ENCODE assay signal across 9 cellular contexts in genomic region chr22:38240734-38241252, GRCh38. TPM values are rescaled to one million over a fixed set of nuclear protein-coding genes. Genes with fewer than 3 reads are reported as not detected.
A peak's percentile ranks its signal among the peaks of the same experiment; 100 is the strongest.
DNase-seq lines count a peak whose midpoint lies in the region; TF ChIP-seq lines count a peak whose summit lies in the region.
"Had no signal": no experiment of that assay in that cellular context is flagged by ENCODE, and none has a peak within 500 bp of the region (broad histone marks: within the 10 kb centered on the region; RNA-seq: fewer than 3 reads in every experiment).

No MANE protein-coding gene starts in this region.

- H3K9me3 ChIP-seq in adipocyte (ENCODE audit: control insufficient read depth, low read length) (no peaks in the 10 kb centered on the region), stomach (no peaks in the 10 kb centered on the region)
- H3K9me3 ChIP-seq: BLaER1 had no signal

- no peaks in the 10 kb centered on the region for H3K27me3 ChIP-seq in adipocyte (replicated peaks; ENCODE audit: control insufficient read depth, insufficient read depth, low read length)
- no peaks in the 10 kb centered on the region for H3K27me3 ChIP-seq in stomach
- H3K27me3 ChIP-seq: BLaER1 had no signal

- H3K9ac ChIP-seq in adipocyte (ENCODE audit: low read length) = peak overlapping the region; percentile 77
- H3K9ac ChIP-seq: BLaER1 had no signal

- TF ChIP-seq EP300 in stomach (IDR thresholded peaks at IDR 0.05) = no peak

- 13 to 44% (median 35%) methylated on average over 6 of the region's 6 CpGs for whole genome bisulfite sequencing in stomach, 5 donors

- H3K4me3 ChIP-seq in adipocyte (ENCODE audit: low read length) = no peak overlapping the region
- no peak overlapping the region for H3K4me3 ChIP-seq in stomach
- H3K4me3 ChIP-seq: BLaER1 had no signal

- POLR2A ChIA-PET in HEK293T (lab: Yijun Ruan, JAX) = no interaction called here

- peak overlapping the region; percentile 19 to 82 (median 79) for H3K27ac ChIP-seq in stomach
- H3K27ac ChIP-seq: BLaER1 had no signal

- CTCF ChIA-PET in HEK293T (lab: Yijun Ruan, JAX) = no interaction called here

- no peak for TF ChIP-seq CTCF in stomach (IDR thresholded peaks at IDR 0.05)

- H3K4me1 ChIP-seq in adipocyte (ENCODE audit: control insufficient read depth, insufficient read depth, low read length) (peaks cover 61% of the 10 kb centered on the region), stomach (peaks cover 58 to 85% (median 69%) of the 10 kb centered on the region in 4 donors)

- DNase-seq in NCI-H2029 treated with DMSO at 0.1 percent for 48 hours (lab: John Stamatoyannopoulos, UW) (peak; percentile 7), NCI-H2029 (lab: John Stamatoyannopoulos, UW) (no peak), adipocyte (ENCODE audit: low read depth) (peak; percentile 79), iPS DF 4.7 (ENCODE audit: extremely low read depth, low spot score) (peak; percentile 69), stomach (peak; percentile 71), HEK293T (ENCODE audit: extremely low spot score) (no peak), middle frontal gyrus (ENCODE audit: extremely low spot score, low spot score) (no peak)
- no peak for DNase-seq in activated CD4-positive, alpha-beta T cell treated with anti-CD3 and anti-CD28 coated beads for 1 hour

- no peak for TF ChIP-seq POLR2A in stomach (IDR thresholded peaks at IDR 0.05)

- H3K36me3 ChIP-seq in adipocyte (ENCODE audit: control insufficient read depth, insufficient read depth, low read length, severe bottlenecking) (peaks cover 26% of the 10 kb centered on the region), stomach (peaks cover 24 to 50% (median 32%) of the 10 kb centered on the region in 4 donors)

- intact Hi-C loops in stomach (cut with DNase I; ENCODE audit: low total_unique reads) = no loop called here

TF ChIP-seq in HEK293T, 16 proteins besides CTCF, POLR2A, EP300 and RAD21:
- TF ChIP-seq FOXA1 (IDR thresholded peaks at IDR 0.05) = no peak
- TF ChIP-seq ARNT (IDR thresholded peaks at IDR 0.05) = no peak
- no peak for TF ChIP-seq TARDBP (IDR thresholded peaks at IDR 0.05)
- no peak for TF ChIP-seq ELF4 (IDR thresholded peaks at IDR 0.05)
- no peak for TF ChIP-seq FOXM1 (IDR thresholded peaks at IDR 0.05; ENCODE audit: borderline replicate concordance)
- TF ChIP-seq CTBP1 (IDR thresholded peaks at IDR 0.05; ENCODE audit: borderline replicate concordance) = no peak
- no peak for TF ChIP-seq L3MBTL2 (conservative IDR thresholded peaks at IDR 0.05)
- TF ChIP-seq BHLHE40 (IDR thresholded peaks at IDR 0.05; ENCODE audit: borderline replicate concordance) = no peak
- TF ChIP-seq SP1 (IDR thresholded peaks at IDR 0.05) = no peak
- no peak for TF ChIP-seq HDGF (IDR thresholded peaks at IDR 0.05; ENCODE audit: borderline replicate concordance)
- TF ChIP-seq ZNF384 (IDR thresholded peaks at IDR 0.05) = no peak

RNA-seq across cellular contexts. Expression of gene TMEM184B, which starts 32.0 kb away (rescaled TPM):
- 100 to 1,000 TPM in 1 of 5 donors, 10 to 100 TPM in 4; 27.0 to 110 (median 75.9) TPM for total RNA-seq in stomach
- polyA plus RNA-seq in stomach = 10 to 100 TPM in 2 of 3 donors, 1 to 10 TPM in 1; 10.0 to 13.8 (median 10.8) TPM

RNA-seq across cellular contexts. Expression of gene MAFF, which starts 39.0 kb away (rescaled TPM):
- 100 to 1,000 TPM in 2 of 5 donors, 10 to 100 TPM in 1, 1 to 10 TPM in 1, under 1 TPM in 1; 0.58 to 130 (median 58.9) TPM for total RNA-seq in stomach
- polyA plus RNA-seq in stomach = 10 to 100 TPM; 16.0 to 65.7 (median 35.7) TPM

RNA-seq across cellular contexts. Expression of gene PLA2G6, which starts 59.2 kb away (rescaled TPM):
- total RNA-seq in stomach = 10 to 100 TPM; 24.0 to 68.3 (median 30.0) TPM
- 10 to 100 TPM in 2 of 3 donors, 1 to 10 TPM in 1; 6.0 to 24.8 (median 11.8) TPM for polyA plus RNA-seq in stomach

Comparison
In these comparisons a context has a peak if more than half of its experiments do, and no peak if none do; other contexts are left out.
1. DNase-seq: peak in NCI-H2029 treated with DMSO at 0.1 percent for 48 hours (single experiment), adipocyte (single experiment), iPS DF 4.7 (single experiment) and stomach (single experiment); none in NCI-H2029 (single experiment), activated CD4-positive, alpha-beta T cell treated with anti-CD3 and anti-CD28 coated beads for 1 hour (single experiment), HEK293T (single experiment) and middle frontal gyrus (single experiment).